In genomic region chr9:98344581-98344980, GRCh38 we compare ENCODE assay signal across 19 cellular contexts.
"Had no signal": no experiment of that assay in that cellular context is flagged by ENCODE, and none has a peak within 500 bp of the region (broad histone marks: within the 10 kb centered on the region; RNA-seq: fewer than 3 reads in every experiment).

No MANE protein-coding gene starts in this region.

- H3K9me3 ChIP-seq: SJSA1 had no signal

- H3K27ac ChIP-seq: SJSA1, SK-N-MC had no signal

- H3K4me3 ChIP-seq: SJSA1, SK-N-MC had no signal

- H3K36me3 ChIP-seq: SJSA1 had no signal

- H3K4me1 ChIP-seq: SJSA1 had no signal

- H3K4me3 Mint-ChIP-seq: IgD-negative memory B cell had no signal

- H3K27ac Mint-ChIP-seq: IgD-negative memory B cell had no signal

- DNase-seq: KBM-7, MV-4-11, NCI-H1048, NCI-H1105, NCI-H1417, NCI-H1436 treated with DMSO at 0.1 percent for 48 hours, NCI-H2029, NCI-H2081 treated with DMSO at 0.1 percent for 48 hours, NCI-H2171, NCI-H226, NCI-H446, NCI-H510A, NCI-H774, Right ventricle myocardium superior, RPMI8226, SIG-M5 had no signal
